ENCODE assay signal across 27 cellular contexts in the genomic region with DNA sequence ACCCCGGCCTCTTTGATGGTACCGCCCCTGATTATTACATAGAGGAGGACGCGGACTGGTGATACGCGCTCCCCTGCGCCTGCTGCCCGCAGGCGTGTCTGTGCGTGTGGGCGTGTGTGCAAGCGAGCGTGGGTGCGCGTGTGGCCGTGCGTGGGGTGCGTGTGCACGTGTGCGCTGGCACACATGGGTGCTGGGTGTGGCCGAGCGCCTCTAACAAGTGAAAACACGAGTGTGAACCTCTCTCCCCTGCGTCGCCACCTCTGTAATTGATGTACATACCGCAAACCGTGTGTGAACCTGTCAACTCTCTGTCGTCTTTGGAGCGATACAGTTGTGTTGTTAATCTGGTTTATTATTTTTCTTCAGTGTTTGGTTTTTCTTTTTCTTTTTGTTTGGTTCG.
"Had no signal": no experiment of that assay in that cellular context is flagged by ENCODE, and none has a peak within 500 bp of the region (broad histone marks: within the 10 kb centered on the region; RNA-seq: fewer than 3 reads in every experiment).

No MANE protein-coding gene starts in this region.

- H3K36me3 ChIP-seq: pancreas, prostate gland, WERI-Rb-1 had no signal

- H3K27me3 ChIP-seq: esophagus muscularis mucosa, foreskin keratinocyte, heart right ventricle, left lung, pancreas had no signal

- H3K9me3 Mint-ChIP-seq: activated CD4-positive, alpha-beta T cell treated with anti-CD3 and anti-CD28 coated beads, Interleukin-2, amount 10 ng/mL, durations not matched to agents 24 days and 14 days; activated naive CD4-positive, alpha-beta T cell treated with anti-CD3 and anti-CD28 coated beads, Interleukin-2, amount 50 U/mL, for 24 hours; activated naive CD8-positive, alpha-beta T cell treated with anti-CD3 and anti-CD28 coated beads, Interleukin-2, amount 50 U/mL, for 24 hours; dendritic cell treated with granulocyte-macrophage colony-stimulating factor and Interleukin-4, amounts not matched to agents 40 ng/mL and 50 ng/mL, for 4 days had no signal

- H3K27me3 Mint-ChIP-seq: activated CD4-positive, alpha-beta memory T cell treated with anti-CD3 and anti-CD28 coated beads for 36 hours; activated CD4-positive, alpha-beta T cell treated with anti-CD3 and anti-CD28 coated beads, Interleukin-2, amount 10 ng/mL, durations not matched to agents 24 days and 14 days; activated naive CD4-positive, alpha-beta T cell treated with anti-CD3 and anti-CD28 coated beads, Interleukin-2, amount 50 U/mL, for 24 hours; activated naive CD8-positive, alpha-beta T cell treated with anti-CD3 and anti-CD28 coated beads, Interleukin-2, amount 50 U/mL, for 24 hours; dendritic cell treated with granulocyte-macrophage colony-stimulating factor and Interleukin-4, amounts not matched to agents 40 ng/mL and 50 ng/mL, for 4 days had no signal

- H3K36me3 Mint-ChIP-seq: activated CD4-positive, alpha-beta memory T cell treated with anti-CD3 and anti-CD28 coated beads for 36 hours; activated naive CD4-positive, alpha-beta T cell treated with anti-CD3 and anti-CD28 coated beads, Interleukin-2, amount 50 U/mL, for 24 hours had no signal

- H3K4me1 Mint-ChIP-seq: activated CD4-positive, alpha-beta T cell treated with anti-CD3 and anti-CD28 coated beads, Interleukin-2, amount 10 ng/mL, durations not matched to agents 24 days and 14 days; activated naive CD4-positive, alpha-beta T cell treated with anti-CD3 and anti-CD28 coated beads, Interleukin-2, amount 50 U/mL, for 24 hours had no signal

- DNase-seq: activated CD4-positive, alpha-beta memory T cell treated with anti-CD3 and anti-CD28 coated beads for 36 hours; activated CD4-positive, alpha-beta T cell treated with anti-CD3 and anti-CD28 coated beads, Interleukin-2, amount 10 ng/mL, durations not matched to agents 24 days and 14 days; activated CD8-positive, alpha-beta memory T cell treated with anti-CD3 and anti-CD28 coated beads, Interleukin-2, amount 50 U/mL, for 4 hours; activated naive CD8-positive, alpha-beta T cell treated with anti-CD3 and anti-CD28 coated beads, Interleukin-2, amount 50 U/mL, for 24 hours; activated T-cell treated with anti-CD3 and anti-CD28 coated beads, Interleukin-2, amount 50 U/mL, for 1 hour; amygdala; caudate nucleus; foreskin keratinocyte; heart right ventricle; left lung; lower lobe of right lung; mesenchymal stem cell; retina; stimulated activated CD4-positive, alpha-beta T cell treated with anti-CD3 and anti-CD28 coated beads, Interleukin-1b, Interleukin-23, amount 100 ng/mL, for 48 hours; stimulated activated CD4-positive, alpha-beta T cell treated with anti-CD3 and anti-CD28 coated beads, Interleukin-4, amount 100 ng/mL, for 4 hours; stimulated activated naive CD4-positive, alpha-beta T cell; T-helper 1 cell; trophoblast cell; WERI-Rb-1 had no signal

- H3K27ac ChIP-seq: esophagus muscularis mucosa, foreskin keratinocyte, heart right ventricle, left lung, pancreas, WERI-Rb-1 had no signal

- H3K27ac Mint-ChIP-seq: activated CD4-positive, alpha-beta memory T cell treated with anti-CD3 and anti-CD28 coated beads for 36 hours; activated CD4-positive, alpha-beta T cell treated with anti-CD3 and anti-CD28 coated beads, Interleukin-2, amount 10 ng/mL, durations not matched to agents 24 days and 14 days; activated naive CD4-positive, alpha-beta T cell treated with anti-CD3 and anti-CD28 coated beads, Interleukin-2, amount 50 U/mL, for 24 hours; activated naive CD8-positive, alpha-beta T cell treated with anti-CD3 and anti-CD28 coated beads, Interleukin-2, amount 50 U/mL, for 24 hours; dendritic cell treated with granulocyte-macrophage colony-stimulating factor and Interleukin-4, amounts not matched to agents 40 ng/mL and 50 ng/mL, for 4 days; nephron had no signal

- H3K4me1 ChIP-seq: esophagus muscularis mucosa, heart right ventricle, left lung, lower lobe of right lung, pancreas, prostate gland had no signal

- H3K4me2 ChIP-seq: smooth muscle cell had no signal

- H3K4me3 Mint-ChIP-seq: activated CD4-positive, alpha-beta memory T cell treated with anti-CD3 and anti-CD28 coated beads for 36 hours; activated CD4-positive, alpha-beta T cell treated with anti-CD3 and anti-CD28 coated beads, Interleukin-2, amount 10 ng/mL, durations not matched to agents 24 days and 14 days; activated naive CD8-positive, alpha-beta T cell treated with anti-CD3 and anti-CD28 coated beads, Interleukin-2, amount 50 U/mL, for 24 hours; dendritic cell treated with granulocyte-macrophage colony-stimulating factor and Interleukin-4, amounts not matched to agents 40 ng/mL and 50 ng/mL, for 4 days; nephron had no signal

- H3K9me3 ChIP-seq: lower lobe of right lung, pancreas, prostate gland had no signal

- H3K4me3 ChIP-seq: esophagus muscularis mucosa, heart right ventricle, left lung, lower lobe of right lung, pancreas, prostate gland, smooth muscle cell had no signal

- ATAC-seq: activated CD4-positive, CD25-positive, alpha-beta regulatory T cell treated with anti-CD3 and anti-CD28 coated beads, Interleukin-2, amount 50 U/mL, for 24 hours; activated naive CD8-positive, alpha-beta T cell treated with anti-CD3 and anti-CD28 coated beads, Interleukin-2, amount 50 U/mL, for 24 hours; foreskin keratinocyte; heart right ventricle; left lung; pancreas had no signal
